ENCODE assay signal across 9 cellular contexts in genomic region chr14:98957211-98958047, GRCh38.
DNase-seq lines count a peak whose midpoint lies in the region; ATAC-seq and TF ChIP-seq lines count a peak whose summit lies in the region.
"Had no signal": no experiment of that assay in that cellular context is flagged by ENCODE, and none has a peak within 500 bp of the region (broad histone marks: within the 10 kb centered on the region; RNA-seq: fewer than 3 reads in every experiment).

No MANE protein-coding gene starts in this region.

- no peaks in the 10 kb centered on the region for H3K9me3 ChIP-seq in upper lobe of right lung

- H3K4me3 ChIP-seq in NB4 (ENCODE audit: low read depth, low read length) (no peak overlapping the region), coronary artery (no peak overlapping the region), lower leg skin (ENCODE audit: low read depth, poor library complexity, severe bottlenecking) (no peak overlapping the region), upper lobe of right lung (no peak overlapping the region)

- H3K27ac ChIP-seq in coronary artery (peak overlapping the region in 1 of 2 donors; percentile 72), upper lobe of right lung (no peak overlapping the region)

- DNase-seq in NB4 (ENCODE audit: low read depth) (peak; percentile 89), coronary artery (ENCODE audit: low spot score) (peak; percentile 84), lower leg skin (ENCODE audit: low spot score in 2 of 2) (peak; percentile 86 to 95), upper lobe of right lung (no peak), UCSD-AML1 (lab: John Stamatoyannopoulos, UW; ENCODE audit: unreplicated experiment) (no peak)
- DNase-seq: NCI-H2081, T-helper 1 cell had no signal

- intact Hi-C loops in lower leg skin (cut with DNase I; ENCODE audit: low total_unique reads): no loop called here
- intact Hi-C loops in upper lobe of right lung (cut with DNase I): no loop called here

- 38 to 44% methylated on average over 20 of the region's 20 CpGs for WGBS in lower leg skin, 2 donors

- H3K27me3 ChIP-seq in upper lobe of right lung: no peaks in the 10 kb centered on the region

- TF ChIP-seq CTCF in NB4 (IDR thresholded peaks at IDR 0.05; ENCODE audit: low read depth, low read length) (no peak), coronary artery (IDR thresholded peaks at IDR 0.05) (no peak), lower leg skin (IDR thresholded peaks at IDR 0.05) (no peak), upper lobe of right lung (IDR thresholded peaks at IDR 0.05) (no peak)

- no peaks in the 10 kb centered on the region for H3K4me1 ChIP-seq in upper lobe of right lung

- ATAC-seq in upper lobe of right lung (peak; percentile 70), HG02981 (IDR thresholded peaks at IDR 0.05; ENCODE audit: unreplicated experiment) (no peak), GM21381 (IDR thresholded peaks at IDR 0.05; ENCODE audit: unreplicated experiment) (no peak)

- TF ChIP-seq POLR2A in NB4 (IDR thresholded peaks at IDR 0.05; ENCODE audit: extremely low read depth, insufficient read length) (no peak), lower leg skin (IDR thresholded peaks at IDR 0.05) (no peak)

- no peaks in the 10 kb centered on the region for H3K36me3 ChIP-seq in upper lobe of right lung

Comparison
In these comparisons a context has a peak if more than half of its experiments do, and no peak if none do; other contexts are left out.
1. DNase-seq: peak in NB4 (single experiment), coronary artery (single experiment) and lower leg skin (2 of 2); none in upper lobe of right lung (single experiment) and UCSD-AML1 (single experiment).